In genomic region chr2:96526615-96527014, GRCh38 we compare ENCODE assay signal across 11 cellular contexts. TPM values are rescaled to one million over a fixed set of nuclear protein-coding genes. Genes with fewer than 3 reads are reported as not detected.
DNase-seq lines count a peak whose midpoint lies in the region; ATAC-seq and TF ChIP-seq lines count a peak whose summit lies in the region.
"Had no signal": no experiment of that assay in that cellular context is flagged by ENCODE, and none has a peak within 500 bp of the region (broad histone marks: within the 10 kb centered on the region; RNA-seq: fewer than 3 reads in every experiment).

No MANE protein-coding gene starts in this region.

- peaks cover 25 to 45% of the 10 kb centered on the region in 2 donors for H3K4me1 ChIP-seq in ascending aorta

- H3K36me3 ChIP-seq in ascending aorta, result no peaks in the 10 kb centered on the region
- H3K36me3 ChIP-seq: adrenal gland, left lung had no signal

- TF ChIP-seq CTCF in ascending aorta (IDR thresholded peaks at IDR 0.05), result no peak

- H3K27ac Mint-ChIP-seq in stimulated activated naive CD8-positive, alpha-beta T cell treated with anti-CD3 and anti-CD28 coated beads, Interleukin-15, Interleukin-2, amounts not matched to agents 100 ng/mL and 50 ng/mL, for 24 hours, result peak overlapping the region; percentile 90
- H3K27ac Mint-ChIP-seq in natural killer cell treated with Interleukin-12 subunit alpha and Interleukin-12 subunit beta and Interleukin-15 and Interleukin-18, amount 100 ng/mL, for 72 hours, result peak overlapping the region; percentile 94 to 95

- peak overlapping the region; percentile 74 for H3K4me3 Mint-ChIP-seq in stimulated activated naive CD8-positive, alpha-beta T cell treated with anti-CD3 and anti-CD28 coated beads, Interleukin-15, Interleukin-2, amounts not matched to agents 100 ng/mL and 50 ng/mL, for 24 hours
- H3K4me3 Mint-ChIP-seq in natural killer cell treated with Interleukin-12 subunit alpha and Interleukin-12 subunit beta and Interleukin-15 and Interleukin-18, amount 100 ng/mL, for 72 hours, result peak overlapping the region; percentile 83

- intact Hi-C loops in ascending aorta (cut with DNase I), result loop anchor here (1.0 to 5.0 kb wide), 4 partner anchors 18 to 319 kb away; partner anchors contain the start of gene STARD7

- H3K9me3 Mint-ChIP-seq in stimulated activated naive CD8-positive, alpha-beta T cell treated with anti-CD3 and anti-CD28 coated beads, Interleukin-15, Interleukin-2, amounts not matched to agents 100 ng/mL and 50 ng/mL, for 24 hours, result no peaks in the 10 kb centered on the region
- no peaks in the 10 kb centered on the region for H3K9me3 Mint-ChIP-seq in natural killer cell treated with Interleukin-12 subunit alpha and Interleukin-12 subunit beta and Interleukin-15 and Interleukin-18, amount 100 ng/mL, for 72 hours

- peaks cover 74% of the 10 kb centered on the region for H3K4me1 Mint-ChIP-seq in stimulated activated naive CD8-positive, alpha-beta T cell treated with anti-CD3 and anti-CD28 coated beads, Interleukin-15, Interleukin-2, amounts not matched to agents 100 ng/mL and 50 ng/mL, for 24 hours (ENCODE audit: low read depth)
- H3K4me1 Mint-ChIP-seq in natural killer cell treated with Interleukin-12 subunit alpha and Interleukin-12 subunit beta and Interleukin-15 and Interleukin-18, amount 100 ng/mL, for 72 hours (ENCODE audit: low read depth in 2 of 2), result peaks cover 64 to 68% of the 10 kb centered on the region in 2 donors

- ATAC-seq in stimulated activated naive CD8-positive, alpha-beta T cell treated with anti-CD3 and anti-CD28 coated beads, Interleukin-15, Interleukin-2, amounts not matched to agents 100 U/mL and 50 U/mL, for 24 hours, result no peak
- no peak for ATAC-seq in natural killer cell treated with Interleukin-12 subunit alpha and Interleukin-12 subunit beta and Interleukin-15 and Interleukin-18, amount 100 ng/mL, for 72 hours
- ATAC-seq in GM18909 (IDR thresholded peaks at IDR 0.05; ENCODE audit: poor library complexity, unreplicated experiment), result no peak

- no peaks in the 10 kb centered on the region for H3K27me3 ChIP-seq in ascending aorta
- H3K27me3 ChIP-seq: adrenal gland, left lung had no signal

- H3K9me3 ChIP-seq in ascending aorta, result no peaks in the 10 kb centered on the region
- H3K9me3 ChIP-seq: adrenal gland, left lung had no signal

- DNase-seq in stimulated activated naive CD8-positive, alpha-beta T cell treated with anti-CD3 and anti-CD28 coated beads, Interleukin-15, Interleukin-2, amounts not matched to agents 100 U/mL and 50 U/mL, for 24 hours, result no peak
- DNase-seq in ascending aorta (ENCODE audit: low spot score in 2 of 2) (no peak), NOMO-1 (lab: John Stamatoyannopoulos, UW; ENCODE audit: unreplicated experiment in 2 of 2) (no peak), D341Med (ENCODE audit: low spot score) (no peak), middle frontal gyrus (ENCODE audit: extremely low spot score, low spot score) (no peak)
- no peak for DNase-seq in natural killer cell treated with Interleukin-12 subunit alpha and Interleukin-12 subunit beta and Interleukin-15 and Interleukin-18, amount 100 ng/mL, for 72 hours (ENCODE audit: low spot score)
- DNase-seq: NCI-H748 treated with DMSO at 0.1 percent for 48 hours had no signal

- peak overlapping the region; percentile 96 to 99 for H3K27ac ChIP-seq in ascending aorta

- H3K27me3 Mint-ChIP-seq in stimulated activated naive CD8-positive, alpha-beta T cell treated with anti-CD3 and anti-CD28 coated beads, Interleukin-15, Interleukin-2, amounts not matched to agents 100 ng/mL and 50 ng/mL, for 24 hours, result no peaks in the 10 kb centered on the region
- H3K27me3 Mint-ChIP-seq in natural killer cell treated with Interleukin-12 subunit alpha and Interleukin-12 subunit beta and Interleukin-15 and Interleukin-18, amount 100 ng/mL, for 72 hours, result no peaks in the 10 kb centered on the region

- H3K4me3 ChIP-seq in ascending aorta, result peak overlapping the region in 1 of 2 donors; percentile 68

- H3K36me3 Mint-ChIP-seq in stimulated activated naive CD8-positive, alpha-beta T cell treated with anti-CD3 and anti-CD28 coated beads, Interleukin-15, Interleukin-2, amounts not matched to agents 100 ng/mL and 50 ng/mL, for 24 hours (ENCODE audit: low read depth), result no peaks in the 10 kb centered on the region
- H3K36me3 Mint-ChIP-seq in natural killer cell treated with Interleukin-12 subunit alpha and Interleukin-12 subunit beta and Interleukin-15 and Interleukin-18, amount 100 ng/mL, for 72 hours, result no peaks in the 10 kb centered on the region

RNA-seq across cellular contexts. Expression of gene ARID5A, which starts 9.9 kb away (rescaled TPM):
- 267 TPM for total RNA-seq in ascending aorta
- total RNA-seq in natural killer cell treated with Interleukin-12 subunit alpha and Interleukin-12 subunit beta and Interleukin-15 and Interleukin-18, amount 100 ng/mL, for 72 hours, result 100 to 1,000 TPM in 1 of 2 donors, 10 to 100 TPM in 1; 81.4 to 115 TPM

RNA-seq across cellular contexts. Expression of gene NEURL3, which starts 21.5 kb away (rescaled TPM):
- total RNA-seq in ascending aorta, result not detected
- total RNA-seq in natural killer cell treated with Interleukin-12 subunit alpha and Interleukin-12 subunit beta and Interleukin-15 and Interleukin-18, amount 100 ng/mL, for 72 hours, result under 1 TPM in 1 of 2 donors, not detected in 1; 0.64 TPM
